8 cellular contexts compared by ENCODE assay signal in genomic region chr16:30894540-30895368, GRCh38. TPM values are rescaled to one million over a fixed set of nuclear protein-coding genes. Genes with fewer than 3 reads are reported as not detected.
A peak's percentile ranks its signal among the peaks of the same experiment; 100 is the strongest.
DNase-seq lines count a peak whose midpoint lies in the region; ATAC-seq and TF ChIP-seq lines count a peak whose summit lies in the region.

No MANE protein-coding gene starts in this region.

- no peak for ATAC-seq in CD8-positive, alpha-beta T cell
- no peak for ATAC-seq in GM21390 (IDR thresholded peaks at IDR 0.05; ENCODE audit: unreplicated experiment)
- no peak for ATAC-seq in GM21786 (IDR thresholded peaks at IDR 0.05; ENCODE audit: unreplicated experiment)

- H3K4me3 ChIP-seq in CD8-positive, alpha-beta T cell (ENCODE audit: low read depth, low read length), result no peak overlapping the region
- H3K4me3 ChIP-seq in OCI-LY3 (ENCODE audit: low read length), result peak overlapping the region; percentile 64
- H3K4me3 ChIP-seq in endodermal cell (ENCODE audit: low read length), result peak overlapping the region; percentile 32
- H3K4me3 ChIP-seq in osteoblast (ENCODE audit: insufficient read depth, low read length), result peak overlapping the region; percentile 89

- POLR2A ChIA-PET in CD8-positive, alpha-beta T cell (lab: Charles Lee), result no interaction called here

- intact Hi-C loops in CD8-positive, alpha-beta T cell (cut with DNase I, micrococcal nuclease), result loop anchor here (1.0 kb wide), 2 partner anchors 8 to 19 kb away; no protein-coding TSS in a partner anchor

- H3K79me2 ChIP-seq in OCI-LY3 (ENCODE audit: low read length) (no peaks in the 10 kb centered on the region), osteoblast (ENCODE audit: insufficient read depth, low read length) (peaks cover 16% of the 10 kb centered on the region)

- H3K36me3 Mint-ChIP-seq in CD8-positive, alpha-beta T cell, result peaks cover 16% of the 10 kb centered on the region
- peaks cover 15% of the 10 kb centered on the region for H3K36me3 Mint-ChIP-seq in endodermal cell (ENCODE audit: low read depth)

- TF ChIP-seq CTCF in CD8-positive, alpha-beta T cell (IDR thresholded peaks at IDR 0.05), result no peak
- TF ChIP-seq CTCF in OCI-LY3 (IDR thresholded peaks at IDR 0.05; ENCODE audit: low read depth, low read length), result no peak
- no peak for TF ChIP-seq CTCF in endodermal cell (conservative IDR thresholded peaks at IDR 0.05)
- no peak for TF ChIP-seq CTCF in osteoblast (IDR thresholded peaks at IDR 0.05; ENCODE audit: extremely low read depth, low read depth, low read length)

- H3K36me3 ChIP-seq in CD8-positive, alpha-beta T cell (ENCODE audit: insufficient read depth, low read length), result no peaks in the 10 kb centered on the region
- H3K36me3 ChIP-seq in OCI-LY3 (replicated peaks; ENCODE audit: low read depth, low read length) (peaks cover 2% of the 10 kb centered on the region), endodermal cell (ENCODE audit: control insufficient read depth, insufficient read depth, low read length) (peaks cover 20% of the 10 kb centered on the region), osteoblast (ENCODE audit: insufficient read depth, low read length) (peaks cover 5% of the 10 kb centered on the region)

- H3K4me3 Mint-ChIP-seq in CD8-positive, alpha-beta T cell, result peak overlapping the region; percentile 88
- peak overlapping the region; percentile 74 for H3K4me3 Mint-ChIP-seq in endodermal cell

- H2AFZ ChIP-seq in OCI-LY3 (ENCODE audit: low read depth, low read length) (peak overlapping the region; percentile 37; the same call in 1 of the 2 replicates), osteoblast (ENCODE audit: low read length) (peak overlapping the region; percentile 95)

- no peaks in the 10 kb centered on the region for H3K9me3 ChIP-seq in CD8-positive, alpha-beta T cell (ENCODE audit: low read length)
- H3K9me3 ChIP-seq in OCI-LY3 (ENCODE audit: insufficient read depth, low read length), result no peaks in the 10 kb centered on the region
- no peaks in the 10 kb centered on the region for H3K9me3 ChIP-seq in endodermal cell (ENCODE audit: control insufficient read depth, low read length)
- no peaks in the 10 kb centered on the region for H3K9me3 ChIP-seq in osteoblast (ENCODE audit: low read depth, low read length)

- no peaks in the 10 kb centered on the region for H3K27me3 Mint-ChIP-seq in CD8-positive, alpha-beta T cell (ENCODE audit: low read depth)
- H3K27me3 Mint-ChIP-seq in endodermal cell (ENCODE audit: insufficient read depth), result no peaks in the 10 kb centered on the region

- peaks cover 33% of the 10 kb centered on the region for H3K4me1 ChIP-seq in CD8-positive, alpha-beta T cell (ENCODE audit: insufficient read depth, low read length)
- H3K4me1 ChIP-seq in OCI-LY3 (ENCODE audit: low read length), result peaks cover 24% of the 10 kb centered on the region
- peaks cover 15% of the 10 kb centered on the region for H3K4me1 ChIP-seq in endodermal cell (ENCODE audit: control insufficient read depth, insufficient read depth, low read length)
- H3K4me1 ChIP-seq in osteoblast (ENCODE audit: insufficient read depth, low read length), result peaks cover 36% of the 10 kb centered on the region

- H4K20me1 ChIP-seq in OCI-LY3 (ENCODE audit: insufficient read depth, low read length) (no peaks in the 10 kb centered on the region), osteoblast (ENCODE audit: insufficient read depth, low read length) (no peaks in the 10 kb centered on the region)

- WGBS in endodermal cell (ENCODE audit: insufficient coverage in 1 of 2, insufficient read length in 1 of 2), 2 experiments, result 65 to 67% methylated on average over 13 to 16 of the region's 16 CpGs

- H3K27ac Mint-ChIP-seq in CD8-positive, alpha-beta T cell, result peak overlapping the region; percentile 92
- peak overlapping the region; percentile 84 for H3K27ac Mint-ChIP-seq in endodermal cell

- peaks cover 43% of the 10 kb centered on the region for H3K4me1 Mint-ChIP-seq in CD8-positive, alpha-beta T cell (ENCODE audit: low read depth)
- peaks cover 20% of the 10 kb centered on the region for H3K4me1 Mint-ChIP-seq in endodermal cell

- no peaks in the 10 kb centered on the region for H3K9me3 Mint-ChIP-seq in CD8-positive, alpha-beta T cell
- no peaks in the 10 kb centered on the region for H3K9me3 Mint-ChIP-seq in endodermal cell

- CTCF ChIA-PET in CD8-positive, alpha-beta T cell (lab: Charles Lee), result no interaction called here

- H3K9ac ChIP-seq in OCI-LY3 (ENCODE audit: low read length) (peak overlapping the region; percentile 23; the same call in 1 of the 2 replicates), endodermal cell (ENCODE audit: extremely low read depth, low read length, poor library complexity, severe bottlenecking) (peak overlapping the region; percentile 12)

- no peak for DNase-seq in CD8-positive, alpha-beta T cell
- DNase-seq in endodermal cell (no peak), osteoblast (ENCODE audit: insufficient read length, low spot score, missing footprints) (peak; percentile 44), NCI-H2107 (lab: John Stamatoyannopoulos, UW) (no peak), NCI-H187 treated with DMSO at 0.1 percent for 48 hours (lab: John Stamatoyannopoulos, UW) (no peak)

- peak overlapping the region; percentile 42 for H3K27ac ChIP-seq in CD8-positive, alpha-beta T cell (ENCODE audit: low read depth, low read length)
- H3K27ac ChIP-seq in OCI-LY3 (ENCODE audit: low read length), result no peak overlapping the region
- no peak overlapping the region for H3K27ac ChIP-seq in endodermal cell (ENCODE audit: low read depth, low read length)
- H3K27ac ChIP-seq in osteoblast (ENCODE audit: low read depth, low read length), result peak overlapping the region; percentile 58

- H3K4me2 ChIP-seq in OCI-LY3 (ENCODE audit: low read length), result peak overlapping the region; percentile 61
- peak overlapping the region; percentile 82 for H3K4me2 ChIP-seq in osteoblast (ENCODE audit: insufficient read depth, low read length)

- H3K27me3 ChIP-seq in CD8-positive, alpha-beta T cell (ENCODE audit: insufficient read depth, low read length), result no peaks in the 10 kb centered on the region
- no peaks in the 10 kb centered on the region for H3K27me3 ChIP-seq in OCI-LY3 (ENCODE audit: low read depth, low read length)
- no peaks in the 10 kb centered on the region for H3K27me3 ChIP-seq in endodermal cell (ENCODE audit: control insufficient read depth, insufficient read depth, low read length, poor library complexity, severe bottlenecking)
- no peaks in the 10 kb centered on the region for H3K27me3 ChIP-seq in osteoblast (ENCODE audit: insufficient read depth, low read length)

RNA-seq across cellular contexts. Expression of gene BCL7C, which starts 0.9 kb away (rescaled TPM):
- total RNA-seq in CD8-positive, alpha-beta T cell, result 10 to 100 TPM; 16.0 to 16.2 TPM
- total RNA-seq in endodermal cell, result 10 to 100 TPM; 64.7 to 67.6 TPM
- 39.4 TPM for polyA plus RNA-seq in endodermal cell (2013, experiment 1 of 2)
- polyA plus RNA-seq in endodermal cell (2013, experiment 2 of 2), result 41.9 TPM
- total RNA-seq in osteoblast, result 33.3 and 36.2 TPM in 2 replicates

RNA-seq across cellular contexts. Expression of gene CTF1, which starts 1.7 kb away (rescaled TPM):
- total RNA-seq in CD8-positive, alpha-beta T cell, result not detected
- 1 to 10 TPM; 3.1 to 3.3 TPM for total RNA-seq in endodermal cell
- polyA plus RNA-seq in endodermal cell (2013, experiment 1 of 2), result 3.8 TPM
- polyA plus RNA-seq in endodermal cell (2013, experiment 2 of 2), result 2.8 TPM
- total RNA-seq in osteoblast, result 2.9 and 3.3 TPM in 2 replicates

RNA-seq across cellular contexts. Expression of gene FBXL19, which starts 28.6 kb away (rescaled TPM):
- total RNA-seq in CD8-positive, alpha-beta T cell, result 1 to 10 TPM; 5.4 to 5.9 TPM
- total RNA-seq in endodermal cell, result 10 to 100 TPM; 74.0 to 84.3 TPM
- polyA plus RNA-seq in endodermal cell (2013, experiment 1 of 2), result 49.4 TPM
- 46.5 TPM for polyA plus RNA-seq in endodermal cell (2013, experiment 2 of 2)
- 12.7 and 14.5 TPM in 2 replicates for total RNA-seq in osteoblast

RNA-seq across cellular contexts. Expression of gene ORAI3, which starts 54.1 kb away (rescaled TPM):
- total RNA-seq in CD8-positive, alpha-beta T cell, result 1 to 10 TPM; 2.0 to 2.8 TPM
- 10 to 100 TPM; 16.9 to 17.7 TPM for total RNA-seq in endodermal cell
- 9.2 TPM for polyA plus RNA-seq in endodermal cell (2013, experiment 1 of 2)
- polyA plus RNA-seq in endodermal cell (2013, experiment 2 of 2), result 10.4 TPM
- total RNA-seq in osteoblast, result 63.3 and 66.0 TPM in 2 replicates

Comparison
In these comparisons a context has a peak if more than half of its experiments do, and no peak if none do; other contexts are left out.
1. H3K27ac ChIP-seq: peak in CD8-positive, alpha-beta T cell (single experiment) and osteoblast (single experiment); none in OCI-LY3 (single experiment) and endodermal cell (single experiment).